ENCODE assay signal across 21 cellular contexts in the genomic region with DNA sequence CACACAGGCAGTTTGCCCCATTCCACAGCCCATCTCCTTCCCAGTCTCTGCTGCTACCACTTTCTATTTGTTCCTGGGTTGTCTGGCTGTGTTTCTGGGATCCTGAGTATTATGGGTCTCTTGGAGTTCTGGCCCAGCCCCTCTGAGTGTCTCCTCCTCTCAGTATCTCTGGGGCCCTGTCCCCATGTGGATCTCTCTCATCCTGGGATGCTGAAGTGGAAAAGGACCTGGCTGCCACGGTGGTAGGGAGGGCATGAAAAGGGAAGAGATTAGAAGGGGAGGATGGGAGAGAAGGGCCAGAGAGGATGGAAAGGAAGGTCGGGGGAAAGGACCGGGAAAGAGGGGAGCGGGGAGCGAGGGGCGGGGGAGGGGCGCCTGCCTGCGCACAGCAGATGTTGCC. TPM values are rescaled to one million over a fixed set of nuclear protein-coding genes. Genes with fewer than 3 reads are reported as not detected.
DNase-seq lines count a peak whose midpoint lies in the region; ATAC-seq and TF ChIP-seq lines count a peak whose summit lies in the region.
"Had no signal": no experiment of that assay in that cellular context is flagged by ENCODE, and none has a peak within 500 bp of the region (broad histone marks: within the 10 kb centered on the region; RNA-seq: fewer than 3 reads in every experiment).

No MANE protein-coding gene starts in this region.

- no peak overlapping the region for H3K4me2 ChIP-seq in osteoblast (ENCODE audit: insufficient read depth, low read length)

- H4K20me1 ChIP-seq in osteoblast (ENCODE audit: insufficient read depth, low read length), result no peaks in the 10 kb centered on the region

- H3K27me3 ChIP-seq in iPS DF 6.9 (ENCODE audit: control insufficient read depth, insufficient read depth, low read length), result peaks cover 24% of the 10 kb centered on the region
- H3K27me3 ChIP-seq in osteoblast (ENCODE audit: insufficient read depth, low read length), result peaks cover 53% of the 10 kb centered on the region
- peaks cover 0 to 12% of the 10 kb centered on the region in 2 donors for H3K27me3 ChIP-seq in body of pancreas

- peaks cover 13% of the 10 kb centered on the region for H3K4me1 ChIP-seq in iPS DF 6.9 (ENCODE audit: control insufficient read depth, insufficient read depth, low read length)
- H3K4me1 ChIP-seq in osteoblast (ENCODE audit: insufficient read depth, low read length), result no peaks in the 10 kb centered on the region
- H3K4me1 ChIP-seq in body of pancreas, result no peaks in the 10 kb centered on the region
- H3K4me1 ChIP-seq: BLaER1 treated with 17β-estradiol and CSF1 and Interleukin-3, amounts not matched to agents 10 nM and 100 nM; Peyer's patch had no signal

- no peaks in the 10 kb centered on the region for H3K36me3 ChIP-seq in iPS DF 6.9 (ENCODE audit: control insufficient read depth, insufficient read depth, low read length)
- no peaks in the 10 kb centered on the region for H3K36me3 ChIP-seq in osteoblast (ENCODE audit: insufficient read depth, low read length)
- H3K36me3 ChIP-seq in body of pancreas (replicated peaks in 1 of 2; ENCODE audit: insufficient read depth in 1 of 2, low read depth in 2 of 2), result no peaks in the 10 kb centered on the region
- H3K36me3 ChIP-seq: BLaER1 treated with 17β-estradiol and CSF1 and Interleukin-3, amounts not matched to agents 10 nM and 100 nM; gastroesophageal sphincter; Peyer's patch had no signal

- intact Hi-C loops in body of pancreas (cut with DNase I), result no loop called here

- H3K4me3 ChIP-seq in iPS DF 6.9 (ENCODE audit: low read length) (peak overlapping the region; percentile 41; the same call in 1 of the 2 replicates), osteoblast (ENCODE audit: insufficient read depth, low read length) (no peak overlapping the region), body of pancreas (no peak overlapping the region)
- H3K4me3 ChIP-seq: BLaER1 treated with 17β-estradiol and CSF1 and Interleukin-3, amounts not matched to agents 10 nM and 100 nM; skin epidermis had no signal

- WGBS in iPS DF 6.9 (ENCODE audit: insufficient coverage, insufficient read length), result no CpG with 5 or more reads among the region's 8 CpGs
- 8 to 10% methylated on average over 8 of the region's 8 CpGs for WGBS in body of pancreas, 2 donors

- DNase-seq in DMS 273 (lab: John Stamatoyannopoulos, UW; ENCODE audit: unreplicated experiment) (peak; percentile 50), DMS 273 treated with DMSO at 0.1 percent for 48 hours (lab: John Stamatoyannopoulos, UW) (no peak), NCI-H2227 treated with DMSO at 0.1 percent for 48 hours (lab: John Stamatoyannopoulos, UW) (peak; percentile 51), iPS DF 6.9 (ENCODE audit: low read depth, low spot score) (no peak), osteoblast (ENCODE audit: insufficient read length, low spot score, missing footprints) (peak; percentile 32), body of pancreas (no peak), SW480 (ENCODE audit: low spot score) (no peak), erythroblast (lab: John Stamatoyannopoulos, UW) (no peak)
- DNase-seq: activated CD4-positive, alpha-beta memory T cell treated with anti-CD3 and anti-CD28 coated beads for 36 hours; activated T-cell treated with anti-CD3 and anti-CD28 coated beads, Interleukin-2, amount 50 U/mL, for 48 hours; DMS79; IMR-90; NCI-H2029 treated with DMSO at 0.1 percent for 48 hours; NCI-H774; Peyer's patch had no signal

- H3K27ac ChIP-seq in iPS DF 6.9 (ENCODE audit: low read length), result no peak overlapping the region
- H3K27ac ChIP-seq in osteoblast (ENCODE audit: low read depth, low read length), result no peak overlapping the region
- no peak overlapping the region for H3K27ac ChIP-seq in body of pancreas
- H3K27ac ChIP-seq: 22Rv1; BLaER1 treated with 17β-estradiol and CSF1 and Interleukin-3, amounts not matched to agents 10 nM and 100 nM; gastroesophageal sphincter; Peyer's patch; skin epidermis had no signal

- TF ChIP-seq CTCF in osteoblast (IDR thresholded peaks at IDR 0.05; ENCODE audit: extremely low read depth, low read depth, low read length), result no peak
- TF ChIP-seq CTCF in body of pancreas (IDR thresholded peaks at IDR 0.05), result no peak

- H2AFZ ChIP-seq in osteoblast (ENCODE audit: low read length), result no peak overlapping the region

- no peaks in the 10 kb centered on the region for H3K9me3 ChIP-seq in iPS DF 6.9 (ENCODE audit: control insufficient read depth, insufficient read depth, low read length)
- no peaks in the 10 kb centered on the region for H3K9me3 ChIP-seq in osteoblast (ENCODE audit: low read depth, low read length)
- H3K9me3 ChIP-seq in body of pancreas, result no peaks in the 10 kb centered on the region
- H3K9me3 ChIP-seq: gastroesophageal sphincter, Peyer's patch had no signal

- no peak for TF ChIP-seq POLR2A in body of pancreas (IDR thresholded peaks at IDR 0.05)
- no peak for TF ChIP-seq POLR2A in erythroblast (IDR thresholded peaks at IDR 0.05; ENCODE audit: low read length)

- H3K79me2 ChIP-seq in osteoblast (ENCODE audit: insufficient read depth, low read length), result no peaks in the 10 kb centered on the region

- ATAC-seq in body of pancreas, result no peak
- ATAC-seq: gastroesophageal sphincter had no signal

RNA-seq across cellular contexts. Expression of gene LBX1, which starts 54.5 kb away (rescaled TPM):
- total RNA-seq in osteoblast, result not detected in 2 replicates
- total RNA-seq in body of pancreas, result not detected
- total RNA-seq: activated CD4-positive, alpha-beta memory T cell treated with anti-CD3 and anti-CD28 coated beads for 36 hours; gastroesophageal sphincter; IMR-90; osteocyte; Peyer's patch; ureter had no signal

Comparison
In these comparisons a context has a peak if more than half of its experiments do, and no peak if none do; other contexts are left out.
1. DNase-seq: peak in DMS 273 (single experiment), NCI-H2227 treated with DMSO at 0.1 percent for 48 hours (single experiment) and osteoblast (single experiment); none in DMS 273 treated with DMSO at 0.1 percent for 48 hours (single experiment), iPS DF 6.9 (single experiment), body of pancreas (0 of 4), SW480 (single experiment) and erythroblast (0 of 2).